In the genomic region with DNA sequence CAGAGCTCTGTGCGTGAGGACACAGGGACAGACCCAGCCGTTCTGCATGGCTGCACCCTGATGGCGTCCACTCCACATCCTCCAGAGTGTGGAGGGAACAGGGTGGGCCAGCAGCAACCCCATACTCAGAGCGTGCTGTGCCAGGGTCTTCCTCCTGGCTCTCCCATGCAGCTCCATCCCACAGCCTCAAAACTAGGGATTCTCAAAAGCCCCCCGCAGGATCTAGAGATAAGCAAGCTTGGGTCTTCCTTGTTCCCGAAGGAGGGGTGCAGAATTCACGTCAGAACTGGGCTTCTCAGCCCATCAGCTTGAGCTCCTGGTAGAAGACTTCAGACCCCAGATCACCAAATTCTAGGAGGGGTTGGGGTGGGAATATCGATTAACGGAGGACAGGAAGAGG, we compare ENCODE assay signal across 24 cellular contexts.
"Had no signal": no experiment of that assay in that cellular context is flagged by ENCODE, and none has a peak within 500 bp of the region (broad histone marks: within the 10 kb centered on the region; RNA-seq: fewer than 3 reads in every experiment).

No MANE protein-coding gene starts in this region.

- H3K9me3 ChIP-seq: SK-N-SH, testis, upper lobe of left lung had no signal

- H3K27me3 ChIP-seq: testis, upper lobe of left lung had no signal

- H3K4me3 ChIP-seq: smooth muscle cell, testis, upper lobe of left lung had no signal

- H3K27ac ChIP-seq: parathyroid adenoma, testis, upper lobe of left lung had no signal

- H3K36me3 ChIP-seq: upper lobe of left lung had no signal

- H3K4me1 ChIP-seq: parathyroid adenoma, testis, upper lobe of left lung had no signal

- ATAC-seq: esophagus mucosa; left ventricle myocardium superior; natural killer cell treated with Interleukin-12 subunit alpha and Interleukin-12 subunit beta and Interleukin-15 and Interleukin-18, amount 100 ng/mL, for 72 hours; sciatic nerve; stimulated activated naive B cell treated with anti-CD40 and anti-IgM and Interleukin-4, amounts not matched to agents 10 μg/mL and 1 μg/mL and 100 μg/mL, for 72 hours had no signal

- DNase-seq: activated CD4-positive, alpha-beta T cell treated with anti-CD3 and anti-CD28 coated beads for 1 hour; activated CD4-positive, alpha-beta T cell treated with anti-CD3 and anti-CD28 coated beads, Interleukin-2, amount 50 U/mL, for 1 hour; activated gamma-delta T cell treated with Interleukin-2 at 50 U/mL for 16 hours; activated T-cell treated with anti-CD3 and anti-CD28 coated beads for 4 hours; aorta; dermis blood vessel endothelial cell; effector memory CD4-positive, alpha-beta T cell; hippocampal formation; kidney glomerular epithelial cell; left ventricle myocardium superior; mammary epithelial cell; midbrain; SK-N-SH; stimulated activated CD4-positive, alpha-beta T cell treated with anti-CD3 and anti-CD28 coated beads, Interleukin-2, amount 100 ng/mL, for 48 hours; stimulated activated CD8-positive, alpha-beta memory T cell treated with anti-CD3 and anti-CD28 coated beads, Interleukin-4, amount 100 ng/mL, for 48 hours; stimulated activated naive B cell treated with anti-CD40 and anti-IgM and Interleukin-4, amounts not matched to agents 10 μg/mL and 1 μg/mL and 100 μg/mL, for 72 hours; T-helper 2 cell; testis; upper lobe of left lung had no signal
